ENCODE assay signal across 23 cellular contexts in the genomic region with DNA sequence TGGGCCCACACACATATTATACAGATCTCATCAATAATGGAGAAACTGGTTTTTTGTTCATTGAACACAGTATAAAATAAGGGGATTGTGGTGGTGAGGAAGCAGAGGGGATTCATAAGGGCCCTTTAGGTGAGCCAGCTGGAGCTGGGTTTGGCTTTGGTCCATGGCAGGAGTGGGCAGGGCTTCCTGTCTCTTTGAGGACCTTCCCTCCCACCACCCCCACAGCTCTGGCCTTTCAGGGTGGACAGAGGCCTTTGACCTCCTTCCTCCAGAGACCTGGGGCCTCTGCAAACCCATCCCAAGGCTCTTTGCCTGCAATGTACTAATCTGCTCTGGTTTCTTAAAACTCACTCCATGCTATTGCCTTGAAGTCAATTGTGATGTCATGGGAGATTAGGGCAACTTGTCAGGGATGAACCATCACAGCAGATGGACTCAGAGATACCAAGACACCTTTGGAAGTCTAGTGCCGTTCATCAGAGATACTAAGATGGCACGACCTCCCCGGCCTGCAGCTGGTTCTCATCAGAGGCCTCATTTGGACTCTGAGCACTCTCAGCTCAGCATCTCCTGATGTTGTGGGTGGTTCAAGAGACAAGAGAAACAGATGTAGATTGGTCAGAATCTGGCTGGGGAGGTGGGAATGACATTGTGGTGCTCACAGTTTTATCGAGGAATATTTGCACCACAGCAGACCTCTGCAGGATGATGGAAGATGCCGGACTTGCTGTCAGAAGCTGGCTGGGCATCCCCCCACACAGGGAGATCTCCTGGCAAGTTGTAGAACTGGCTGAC. TPM values are rescaled to one million over a fixed set of nuclear protein-coding genes. Genes with fewer than 3 reads are reported as not detected.
DNase-seq lines count a peak whose midpoint lies in the region; ATAC-seq and TF ChIP-seq lines count a peak whose summit lies in the region.
"Had no signal": no experiment of that assay in that cellular context is flagged by ENCODE, and none has a peak within 500 bp of the region (broad histone marks: within the 10 kb centered on the region; RNA-seq: fewer than 3 reads in every experiment).

No MANE protein-coding gene starts in this region.

- no peaks in the 10 kb centered on the region for H4K20me1 ChIP-seq in MM.1S (ENCODE audit: insufficient read depth, low read length)

- H3K36me3 ChIP-seq in right atrium auricular region (no peaks in the 10 kb centered on the region), iPS-20b (ENCODE audit: insufficient read depth, low read depth, low read length) (no peaks in the 10 kb centered on the region), MM.1S (replicated peaks; ENCODE audit: insufficient read depth, low read length) (no peaks in the 10 kb centered on the region)
- H3K36me3 ChIP-seq: ascending aorta, esophagus squamous epithelium, prostate gland had no signal

- H3K4me1 ChIP-seq in right atrium auricular region (peaks cover 0 to 11% of the 10 kb centered on the region in 2 donors), iPS-20b (ENCODE audit: insufficient read depth, low read length) (peaks cover 33% of the 10 kb centered on the region), MM.1S (ENCODE audit: low read length) (no peaks in the 10 kb centered on the region)
- H3K4me1 ChIP-seq: ascending aorta, esophagus squamous epithelium, HAP-1, prostate gland, tibial nerve had no signal

- DNase-seq in right atrium auricular region (ENCODE audit: low spot score) = peak; percentile 44
- no peak for DNase-seq in left cardiac atrium
- peak; percentile 18 for DNase-seq in OCI-M1 (lab: John Stamatoyannopoulos, UW)
- DNase-seq in ureter (ENCODE audit: low spot score) = peak; percentile 20
- no peak for DNase-seq in MM.1S
- DNase-seq: activated CD4-positive, alpha-beta T cell treated with anti-CD3 and anti-CD28 coated beads, Interleukin-2, amount 50 U/mL, for 1 hour; DMS53; effector memory CD4-positive, alpha-beta T cell; esophagus squamous epithelium; left colon; naive thymus-derived CD4-positive, alpha-beta T cell; NCI-H1436 treated with DMSO at 0.1 percent for 48 hours; NCI-H2171; stimulated activated CD4-positive, alpha-beta T cell treated with anti-CD3 and anti-CD28 coated beads, Interleukin-2, amount 100 ng/mL, for 48 hours had no signal

- no peaks in the 10 kb centered on the region for H3K9me2 ChIP-seq in MM.1S (replicated peaks; ENCODE audit: insufficient read depth, low read length)

- H2AFZ ChIP-seq in MM.1S (ENCODE audit: low read length) = no peak overlapping the region

- intact Hi-C loops in left cardiac atrium (cut with DNase I) = no loop called here

- no peak overlapping the region for H3K4me2 ChIP-seq in MM.1S (ENCODE audit: low read depth, low read length)

- H3K9me3 ChIP-seq in right atrium auricular region (no peaks in the 10 kb centered on the region), iPS-20b (ENCODE audit: insufficient read depth, low read depth, low read length) (no peaks in the 10 kb centered on the region), MM.1S (replicated peaks; ENCODE audit: insufficient read depth, low read length) (no peaks in the 10 kb centered on the region)
- H3K9me3 ChIP-seq: ascending aorta, esophagus squamous epithelium, HAP-1, prostate gland, tibial nerve had no signal

- H3K27me3 ChIP-seq in right atrium auricular region (no peaks in the 10 kb centered on the region), iPS-20b (ENCODE audit: insufficient read depth, low read length) (no peaks in the 10 kb centered on the region), MM.1S (replicated peaks; ENCODE audit: insufficient read depth, low read length) (no peaks in the 10 kb centered on the region)
- H3K27me3 ChIP-seq: ascending aorta had no signal

- no peak overlapping the region for H3K9ac ChIP-seq in iPS-20b (ENCODE audit: low read depth, low read length)
- no peak overlapping the region for H3K9ac ChIP-seq in MM.1S (ENCODE audit: low read length)

- no peaks in the 10 kb centered on the region for H3K79me2 ChIP-seq in MM.1S (ENCODE audit: low read length)

- ATAC-seq in left cardiac atrium (no peak), GM21528 (IDR thresholded peaks at IDR 0.05; ENCODE audit: low FRiP score, unreplicated experiment) (no peak), HG03095 (IDR thresholded peaks at IDR 0.05; ENCODE audit: unreplicated experiment) (no peak)
- ATAC-seq: CD8-positive, alpha-beta T cell; left colon; naive thymus-derived CD4-positive, alpha-beta T cell had no signal

- TF ChIP-seq CTCF in right atrium auricular region (IDR thresholded peaks at IDR 0.05) (no peak), MM.1S (IDR thresholded peaks at IDR 0.05; ENCODE audit: low read length) (no peak)

- H3K4me3 ChIP-seq in right atrium auricular region = no peak overlapping the region
- peak overlapping the region; percentile 13; the same call in 1 of the 2 replicates for H3K4me3 ChIP-seq in iPS-20b (ENCODE audit: low read length)
- H3K4me3 ChIP-seq in MM.1S (ENCODE audit: low read length) = no peak overlapping the region
- H3K4me3 ChIP-seq: ascending aorta, esophagus squamous epithelium, HAP-1, prostate gland, skin epidermis, tibial nerve had no signal

- no peaks in the 10 kb centered on the region for H3F3A ChIP-seq in MM.1S (ENCODE audit: insufficient read depth, low read length)

- H3K27ac ChIP-seq in right atrium auricular region (no peak overlapping the region), iPS-20b (ENCODE audit: low read length) (no peak overlapping the region), MM.1S (ENCODE audit: low read length) (no peak overlapping the region)
- H3K27ac ChIP-seq: ascending aorta, esophagus squamous epithelium, prostate gland, skin epidermis, tibial nerve had no signal

RNA-seq across cellular contexts. Expression of a gene that starts 37.9 kb away (rescaled TPM):
- total RNA-seq in right atrium auricular region (not detected), left cardiac atrium (not detected), ureter (not detected)
- total RNA-seq: ascending aorta, prostate gland, tibial nerve had no signal

Comparison
In these comparisons a context has a peak if more than half of its experiments do, and no peak if none do; other contexts are left out.
1. DNase-seq: peak in right atrium auricular region (single experiment), OCI-M1 (single experiment) and ureter (single experiment); none in left cardiac atrium (single experiment) and MM.1S (single experiment).